In genomic region chr3:128969993-128970740, GRCh38 we compare ENCODE assay signal across 1 cellular context.
TF ChIP-seq lines count a peak whose summit lies in the region.

No MANE protein-coding gene starts in this region.

TF ChIP-seq in GM23338, 12 proteins besides CTCF, POLR2A, EP300 and RAD21 (continued from another document):
- TF ChIP-seq REST (IDR thresholded peaks at IDR 0.05; ENCODE audit: unreplicated experiment): no peak
- TF ChIP-seq EZH2phosphoT487 (IDR thresholded peaks at IDR 0.05; ENCODE audit: unreplicated experiment): no peak
